ENCODE assay signal across 22 cellular contexts in the genomic region with DNA sequence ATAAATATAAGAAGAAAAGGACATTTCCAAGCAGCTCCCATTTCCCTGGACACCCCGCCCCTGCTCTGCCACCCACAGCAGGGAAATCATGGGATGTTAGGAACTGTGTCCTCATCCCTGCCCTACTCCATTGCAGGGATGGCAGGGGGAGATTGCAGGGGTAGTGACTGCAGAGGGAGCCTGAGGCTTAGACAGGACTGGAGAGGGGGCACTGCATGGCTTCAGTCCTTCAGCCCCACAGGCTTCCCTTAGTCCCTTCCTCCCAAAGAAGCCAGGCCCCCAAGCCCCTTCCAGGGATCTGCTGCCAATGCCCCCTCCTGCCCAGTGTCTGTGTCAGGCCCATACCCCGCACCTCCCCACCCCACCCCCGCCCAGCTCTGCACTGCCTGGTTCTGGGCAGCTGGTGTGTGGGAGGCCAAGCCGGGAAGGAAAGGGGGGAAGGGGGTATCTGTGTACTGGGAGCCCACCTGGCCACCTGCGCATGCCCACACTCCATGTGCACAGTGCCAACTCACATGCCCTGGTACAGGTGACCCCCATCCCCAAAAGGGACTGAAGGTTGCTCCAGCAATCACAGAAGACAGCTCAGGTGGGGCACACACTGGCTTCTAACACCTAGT. TPM values are rescaled to one million over a fixed set of nuclear protein-coding genes. Genes with fewer than 3 reads are reported as not detected.
"Had no signal": no experiment of that assay in that cellular context is flagged by ENCODE, and none has a peak within 500 bp of the region (broad histone marks: within the 10 kb centered on the region; RNA-seq: fewer than 3 reads in every experiment).

No MANE protein-coding gene starts in this region.

- H3K27ac ChIP-seq: esophagus squamous epithelium, gastroesophageal sphincter, left ventricle myocardium inferior, lower lobe of right lung, psoas muscle, right lobe of liver, stomach had no signal

- H3K36me3 Mint-ChIP-seq: immature natural killer cell; mesothelial cell of epicardium; natural killer cell treated with Interleukin-12 subunit alpha and Interleukin-12 subunit beta and Interleukin-15 and Interleukin-18, amount 100 ng/mL, for 72 hours had no signal

- ATAC-seq: effector memory CD8-positive, alpha-beta T cell; gastroesophageal sphincter; left cardiac atrium; lower lobe of right lung; natural killer cell treated with Interleukin-12 subunit alpha and Interleukin-12 subunit beta and Interleukin-15 and Interleukin-18, amount 100 ng/mL, for 72 hours; psoas muscle; right lobe of liver; stimulated activated naive B cell treated with anti-CD40 and anti-IgM and Interleukin-4, amounts not matched to agents 10 μg/mL and 1 μg/mL and 100 μg/mL, for 72 hours had no signal

- H3K4me3 Mint-ChIP-seq: effector memory CD8-positive, alpha-beta T cell; immature natural killer cell; memory B cell; mesothelial cell of epicardium; natural killer cell treated with Interleukin-12 subunit alpha and Interleukin-12 subunit beta and Interleukin-15 and Interleukin-18, amount 100 ng/mL, for 72 hours; stimulated activated naive B cell treated with anti-CD40 and anti-IgM and Interleukin-4, amounts not matched to agents 10 μg/mL and 1 μg/mL and 100 μg/mL, for 72 hours had no signal

- H3K9me3 Mint-ChIP-seq: effector memory CD8-positive, alpha-beta T cell; memory B cell; mesothelial cell of epicardium; natural killer cell treated with Interleukin-12 subunit alpha and Interleukin-12 subunit beta and Interleukin-15 and Interleukin-18, amount 100 ng/mL, for 72 hours; stimulated activated naive B cell treated with anti-CD40 and anti-IgM and Interleukin-4, amounts not matched to agents 10 μg/mL and 1 μg/mL and 100 μg/mL, for 72 hours had no signal

- DNase-seq: cortex of kidney; effector memory CD8-positive, alpha-beta T cell; esophagus squamous epithelium; foreskin fibroblast; immature natural killer cell; kidney; left cardiac atrium; left ventricle myocardium inferior; lower lobe of right lung; psoas muscle; retina; right lobe of liver; stimulated activated CD4-positive, alpha-beta T cell treated with anti-CD3 and anti-CD28 coated beads, Interleukin-4, amount 100 ng/mL, for 24 hours; stimulated activated naive B cell treated with anti-CD40 and anti-IgM and Interleukin-4, amounts not matched to agents 10 μg/mL and 1 μg/mL and 100 μg/mL, for 72 hours; stomach; substantia nigra had no signal

- H3K27ac Mint-ChIP-seq: effector memory CD8-positive, alpha-beta T cell; immature natural killer cell; memory B cell; mesothelial cell of epicardium; natural killer cell treated with Interleukin-12 subunit alpha and Interleukin-12 subunit beta and Interleukin-15 and Interleukin-18, amount 100 ng/mL, for 72 hours; stimulated activated naive B cell treated with anti-CD40 and anti-IgM and Interleukin-4, amounts not matched to agents 10 μg/mL and 1 μg/mL and 100 μg/mL, for 72 hours had no signal

RNA-seq across cellular contexts. Expression of a gene that starts 43.7 kb away (rescaled TPM):
- total RNA-seq: chondrocyte; epithelial cell of proximal tubule; esophagus squamous epithelium; left ventricle myocardium inferior; mesothelial cell of epicardium; natural killer cell treated with Interleukin-12 subunit alpha and Interleukin-12 subunit beta and Interleukin-15 and Interleukin-18, amount 100 ng/mL, for 72 hours had no signal
